In genomic region chr13:73428137-73428536, GRCh38 we compare ENCODE assay signal across 10 cellular contexts.
A peak's percentile ranks its signal among the peaks of the same experiment; 100 is the strongest.
DNase-seq lines count a peak whose midpoint lies in the region; ATAC-seq and TF ChIP-seq lines count a peak whose summit lies in the region.
"Had no signal": no experiment of that assay in that cellular context is flagged by ENCODE, and none has a peak within 500 bp of the region (broad histone marks: within the 10 kb centered on the region; RNA-seq: fewer than 3 reads in every experiment).

No MANE protein-coding gene starts in this region.

- ATAC-seq in GM18870 (IDR thresholded peaks at IDR 0.05; ENCODE audit: unreplicated experiment) (no peak), body of pancreas (no peak)
- ATAC-seq: naive thymus-derived CD8-positive, alpha-beta T cell had no signal

- H3K9me3 ChIP-seq in body of pancreas = no peaks in the 10 kb centered on the region

- 52 to 59% methylated on average over 3 of the region's 3 CpGs for WGBS in body of pancreas, 2 donors

- H3K4me1 ChIP-seq in body of pancreas = no peaks in the 10 kb centered on the region

- intact Hi-C loops in body of pancreas (cut with DNase I) = no loop called here

- no peaks in the 10 kb centered on the region for H3K36me3 ChIP-seq in body of pancreas (replicated peaks in 1 of 2; ENCODE audit: insufficient read depth in 1 of 2, low read depth in 2 of 2)

- H3K27ac ChIP-seq in body of pancreas = no peak overlapping the region

- TF ChIP-seq CTCF in epithelial cell of esophagus (IDR thresholded peaks at IDR 0.05; ENCODE audit: insufficient read depth, low read depth, low read length, missing control alignments) = no peak
- TF ChIP-seq CTCF in body of pancreas (IDR thresholded peaks at IDR 0.05) = no peak

- no peak for TF ChIP-seq POLR2A in body of pancreas (IDR thresholded peaks at IDR 0.05)

- DNase-seq in AG20443 (ENCODE audit: low spot score) = peak; percentile 19
- peak; percentile 85 for DNase-seq in LHCN-M2 (ENCODE audit: low read depth)
- peak; percentile 96 for DNase-seq in epithelial cell of esophagus (ENCODE audit: low read depth)
- DNase-seq in non-pigmented ciliary epithelial cell (ENCODE audit: low read depth) = peak; percentile 54
- DNase-seq in body of pancreas = no peak
- DNase-seq in NCI-H2081 treated with DMSO at 0.1 percent for 48 hours (lab: John Stamatoyannopoulos, UW) = no peak
- no peak for DNase-seq in NCI-H82 treated with DMSO at 0.1 percent for 48 hours (lab: John Stamatoyannopoulos, UW; ENCODE audit: unreplicated experiment)
- DNase-seq: naive thymus-derived CD8-positive, alpha-beta T cell; NCI-H2029 had no signal

- H3K27me3 ChIP-seq in body of pancreas = no peaks in the 10 kb centered on the region

- H3K4me3 ChIP-seq in epithelial cell of esophagus (ENCODE audit: low read length) = no peak overlapping the region
- no peak overlapping the region for H3K4me3 ChIP-seq in body of pancreas

Comparison
In these comparisons a context has a peak if more than half of its experiments do, and no peak if none do; other contexts are left out.
1. DNase-seq: peak in AG20443 (single experiment), LHCN-M2 (single experiment), epithelial cell of esophagus (single experiment) and non-pigmented ciliary epithelial cell (single experiment); none in body of pancreas (0 of 4), NCI-H2081 treated with DMSO at 0.1 percent for 48 hours (single experiment) and NCI-H82 treated with DMSO at 0.1 percent for 48 hours (single experiment).